In the genomic region with DNA sequence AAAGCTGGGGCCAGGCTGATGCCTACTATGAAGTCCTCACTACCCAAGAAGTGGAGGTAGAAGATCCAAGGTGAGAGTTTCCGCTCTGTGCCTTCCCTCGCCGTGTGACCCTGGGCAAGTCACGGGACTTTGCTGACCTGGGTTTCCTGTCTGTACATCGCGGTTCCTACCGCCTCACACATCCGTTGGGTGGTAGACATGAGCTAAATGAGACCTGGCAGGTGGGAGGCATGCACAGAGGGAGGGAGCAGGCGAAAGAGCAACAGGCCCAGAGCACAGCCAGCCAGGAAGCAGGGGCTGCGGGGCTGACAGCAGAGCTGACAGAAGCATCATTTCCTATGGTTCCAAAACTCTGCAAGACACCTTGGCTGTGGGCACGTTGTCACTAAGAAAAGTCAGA, we compare ENCODE assay signal across 10 cellular contexts.
DNase-seq lines count a peak whose midpoint lies in the region; ATAC-seq, FAIRE-seq and TF ChIP-seq lines count a peak whose summit lies in the region.
"Had no signal": no experiment of that assay in that cellular context is flagged by ENCODE, and none has a peak within 500 bp of the region (broad histone marks: within the 10 kb centered on the region; RNA-seq: fewer than 3 reads in every experiment).

No MANE protein-coding gene starts in this region.

- no peaks in the 10 kb centered on the region for H3K9me3 ChIP-seq in esophagus muscularis mucosa

- H3K27ac ChIP-seq in esophagus muscularis mucosa (replicated peaks in 1 of 4) (peak overlapping the region in 3 of 4 donors; percentile 32 to 53 (median 39)), brain microvascular endothelial cell (no peak overlapping the region)

- FAIRE-seq in GM12892 (lab: Jason Lieb, UNC): no peak

- H3K4me1 ChIP-seq in esophagus muscularis mucosa: peaks cover 28 to 32% (median 31%) of the 10 kb centered on the region in 4 donors

- TF ChIP-seq POLR2A in esophagus muscularis mucosa (IDR thresholded peaks at IDR 0.05; ENCODE audit: low read depth) (no peak), GM12892 (IDR thresholded peaks at IDR 0.05; ENCODE audit: low read depth, low read length) (no peak)

- ATAC-seq in HG02973 (IDR thresholded peaks at IDR 0.05; ENCODE audit: unreplicated experiment): peak; percentile 52

- H3K4me3 ChIP-seq in esophagus muscularis mucosa (no peak overlapping the region), brain microvascular endothelial cell (ENCODE audit: low read depth, low read length) (no peak overlapping the region)

- intact Hi-C loops in esophagus muscularis mucosa (cut with DNase I): no loop called here

- H3K27me3 ChIP-seq in esophagus muscularis mucosa: no peaks in the 10 kb centered on the region
- no peaks in the 10 kb centered on the region for H3K27me3 ChIP-seq in brain microvascular endothelial cell (replicated peaks)

- 81% methylated on average over 10 of the region's 11 CpGs for WGBS in esophagus muscularis mucosa

- peaks cover 22 to 71% (median 49%) of the 10 kb centered on the region in 4 donors for H3K36me3 ChIP-seq in esophagus muscularis mucosa
- no peaks in the 10 kb centered on the region for H3K36me3 ChIP-seq in brain microvascular endothelial cell (replicated peaks)

- no peak for TF ChIP-seq CTCF in esophagus muscularis mucosa (IDR thresholded peaks at IDR 0.05)
- no peak for TF ChIP-seq CTCF in brain microvascular endothelial cell (IDR thresholded peaks at IDR 0.05; ENCODE audit: low read depth, low read length, missing control alignments)
- TF ChIP-seq CTCF in GM13976 (IDR thresholded peaks at IDR 0.05; ENCODE audit: borderline replicate concordance, control extremely low read depth, extremely low read depth, insufficient read depth, missing control alignments): no peak

- no peak for TF ChIP-seq EP300 in esophagus muscularis mucosa (IDR thresholded peaks at IDR 0.05)

- DNase-seq in activated CD8-positive, alpha-beta memory T cell treated with anti-CD3 and anti-CD28 coated beads, Interleukin-2, amount 50 U/mL, for 1 hour (ENCODE audit: extremely low read depth): peak; percentile 71
- DNase-seq in esophagus muscularis mucosa (ENCODE audit: extremely low spot score) (no peak), NCI-H1417 treated with DMSO at 0.1 percent for 48 hours (lab: John Stamatoyannopoulos, UW) (no peak), brain microvascular endothelial cell (no peak), GM12892 (ENCODE audit: insufficient read length) (no peak), GM13976 (ENCODE audit: low spot score) (no peak)
- DNase-seq in stimulated activated CD8-positive, alpha-beta memory T cell treated with anti-CD3 and anti-CD28 coated beads, Interleukin-2, amount 100 ng/mL, for 48 hours (ENCODE audit: low read depth in 2 of 2): peak; percentile 69 to 71
- DNase-seq: DMS153, NCI-H774 had no signal

- in situ Hi-C loops in brain microvascular endothelial cell (cut with HindIII; ENCODE audit: low pct_ligation_motif_present, low sequenced_read_pairs): no loop called here
- in situ Hi-C loops in GM13976 (cut with MboI; ENCODE audit: low sequenced_read_pairs, unreplicated experiment): no loop called here

Comparison
In these comparisons a context has a peak if more than half of its experiments do, and no peak if none do; other contexts are left out.
1. DNase-seq: peak in activated CD8-positive, alpha-beta memory T cell treated with anti-CD3 and anti-CD28 coated beads, Interleukin-2, amount 50 U/mL, for 1 hour (single experiment) and stimulated activated CD8-positive, alpha-beta memory T cell treated with anti-CD3 and anti-CD28 coated beads, Interleukin-2, amount 100 ng/mL, for 48 hours (2 of 2); none in esophagus muscularis mucosa (single experiment), NCI-H1417 treated with DMSO at 0.1 percent for 48 hours (single experiment), brain microvascular endothelial cell (single experiment), GM12892 (single experiment) and GM13976 (single experiment).